Comparison of ENCODE assay signal across 4 cellular contexts in genomic region chr3:102464261-102464660, GRCh38.
TF ChIP-seq lines count a peak whose summit lies in the region.

No MANE protein-coding gene starts in this region.

TF ChIP-seq in HepG2, 621 proteins besides CTCF, POLR2A, EP300 and RAD21:
- TF ChIP-seq ZNF33B (CRISPR knock-in tag; IDR thresholded peaks at IDR 0.05) = no peak
- no peak for TF ChIP-seq MXD1 (CRISPR knock-in tag; IDR thresholded peaks at IDR 0.05)
- TF ChIP-seq ZGPAT (CRISPR knock-in tag; IDR thresholded peaks at IDR 0.05) = no peak
- TF ChIP-seq MAFK (conservative IDR thresholded peaks at IDR 0.05 in 1 of 2, IDR thresholded peaks at IDR 0.05 in 1 of 2; ENCODE audit: low read length in 2 of 2) = peak; percentile 20 to 59; a peak in 2 of 4 replicates
- no peak for TF ChIP-seq ZC3H13 (CRISPR knock-in tag; IDR thresholded peaks at IDR 0.05)
- TF ChIP-seq ZNF205 (CRISPR knock-in tag; IDR thresholded peaks at IDR 0.05) = no peak
- no peak for TF ChIP-seq CSRNP1 (CRISPR knock-in tag; IDR thresholded peaks at IDR 0.05)
- no peak for TF ChIP-seq ATM (IDR thresholded peaks at IDR 0.05; ENCODE audit: borderline replicate concordance)
- TF ChIP-seq AHR (CRISPR knock-in tag; IDR thresholded peaks at IDR 0.05) = no peak
- peak; percentile 41; the same call in 1 of the 2 replicates for TF ChIP-seq MAFF (IDR thresholded peaks at IDR 0.05; ENCODE audit: low read depth, low read length)
- TF ChIP-seq ASH2L (IDR thresholded peaks at IDR 0.05; ENCODE audit: insufficient read length, low read depth, low read length) = no peak

TF ChIP-seq in A549, 52 proteins besides CTCF, POLR2A, EP300 and RAD21:
- TF ChIP-seq SMC3 (IDR thresholded peaks at IDR 0.05) (no peak), MAFK (IDR thresholded peaks at IDR 0.05; ENCODE audit: partially characterized antibody) (peak; percentile 44)

TF ChIP-seq in IMR-90, 13 proteins besides CTCF, POLR2A, EP300 and RAD21:
- TF ChIP-seq MAFK (IDR thresholded peaks at IDR 0.05; ENCODE audit: low read depth, low read length) (peak; percentile 52), CEBPB (IDR thresholded peaks at IDR 0.05; ENCODE audit: low read depth, low read length) (no peak)

TF ChIP-seq in K562, 482 proteins besides CTCF, POLR2A, EP300 and RAD21:
- TF ChIP-seq MAFF (IDR thresholded peaks at IDR 0.05; ENCODE audit: low read length) = no peak
- peak; percentile 17; the same call in 1 of the 2 replicates for TF ChIP-seq ZNF316 (IDR thresholded peaks at IDR 0.05)
- TF ChIP-seq CREBBP (IDR thresholded peaks at IDR 0.05; ENCODE audit: low read depth, low read length) = no peak
